20 cellular contexts compared by ENCODE assay signal in the genomic region with DNA sequence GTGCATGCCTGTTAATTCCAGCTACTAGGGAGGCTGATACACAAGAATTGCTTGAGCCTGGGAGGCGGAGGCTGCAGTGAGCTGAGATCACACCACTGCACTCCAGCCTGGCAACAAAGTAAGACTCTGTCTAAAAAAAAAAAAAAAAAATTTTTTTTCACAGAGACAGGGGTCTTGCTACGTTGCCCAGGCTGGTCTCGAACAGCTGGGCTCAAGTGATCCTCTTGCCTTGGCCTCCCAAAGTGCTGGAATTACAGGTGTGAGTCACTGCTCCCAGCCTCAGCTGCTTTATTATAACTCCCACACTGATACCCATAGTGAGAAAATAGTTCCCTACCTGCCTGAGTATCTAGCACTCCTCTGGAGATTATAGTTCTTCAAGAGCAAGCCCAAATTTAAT.
"Had no signal": no experiment of that assay in that cellular context is flagged by ENCODE, and none has a peak within 500 bp of the region (broad histone marks: within the 10 kb centered on the region; RNA-seq: fewer than 3 reads in every experiment).

No MANE protein-coding gene starts in this region.

- H3K36me3 ChIP-seq: colonic mucosa had no signal

- H3K27me3 ChIP-seq: colonic mucosa, esophagus muscularis mucosa, foreskin keratinocyte, gastroesophageal sphincter, heart left ventricle, left lung had no signal

- DNase-seq: colonic mucosa; cortex of kidney; effector memory CD4-positive, alpha-beta T cell; foreskin keratinocyte; heart left ventricle; hippocampal formation; left cardiac atrium; left lung; left ventricle myocardium superior; lower lobe of right lung; mesenchymal stem cell; mucosa of descending colon; naive B cell; naive thymus-derived CD8-positive, alpha-beta T cell had no signal

- H3K4me3 ChIP-seq: colonic mucosa, esophagus muscularis mucosa, gastroesophageal sphincter, heart left ventricle, left lung, lower lobe of right lung, mucosa of descending colon had no signal

- H3K4me1 ChIP-seq: colonic mucosa, esophagus muscularis mucosa, foreskin keratinocyte, gastroesophageal sphincter, heart left ventricle, left lung, lower lobe of right lung had no signal

- H3K9me3 ChIP-seq: colonic mucosa, esophagus muscularis mucosa, gastroesophageal sphincter, heart left ventricle, left lung, lower lobe of right lung, mucosa of descending colon had no signal

- ATAC-seq: foreskin keratinocyte; gastroesophageal sphincter; heart left ventricle; left cardiac atrium; left lung; left ventricle myocardium superior; lower lobe of right lung; mucosa of descending colon; naive thymus-derived CD8-positive, alpha-beta T cell had no signal

- FAIRE-seq: endothelial cell of umbilical vein, frontal cortex, islet of Langerhans, keratinocyte had no signal

- H3K27ac ChIP-seq: colonic mucosa, esophagus muscularis mucosa, foreskin keratinocyte, gastroesophageal sphincter, heart left ventricle, left lung, lower lobe of right lung had no signal
